ENCODE assay signal across 27 cellular contexts in the genomic region with DNA sequence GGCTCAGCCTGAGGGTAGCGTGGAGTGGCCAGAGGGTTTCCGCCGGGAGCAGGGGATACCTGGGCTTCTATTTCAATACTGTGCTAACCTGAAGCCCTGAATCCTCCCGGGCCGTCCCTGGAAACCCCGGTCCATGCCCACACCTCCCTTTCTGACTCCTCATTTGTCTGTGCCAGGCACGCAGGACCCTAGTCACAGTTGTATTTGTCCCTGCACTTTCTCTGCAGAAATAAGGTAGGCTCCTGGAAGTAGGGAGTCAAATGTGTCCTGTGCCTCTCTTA.
"Had no signal": no experiment of that assay in that cellular context is flagged by ENCODE, and none has a peak within 500 bp of the region (broad histone marks: within the 10 kb centered on the region; RNA-seq: fewer than 3 reads in every experiment).

No MANE protein-coding gene starts in this region.

- H3K36me3 Mint-ChIP-seq: activated CD4-positive, alpha-beta memory T cell treated with anti-CD3 and anti-CD28 coated beads for 36 hours; activated naive CD4-positive, alpha-beta T cell treated with anti-CD3 and anti-CD28 coated beads, Interleukin-2, amount 10 ng/mL, durations not matched to agents 7 days and 5 days; activated naive CD8-positive, alpha-beta T cell treated with anti-CD3 and anti-CD28 coated beads, Interleukin-2, amount 10 ng/mL, durations not matched to agents 7 days and 5 days; immature natural killer cell had no signal

- H3K4me3 Mint-ChIP-seq: activated CD4-positive, alpha-beta memory T cell treated with anti-CD3 and anti-CD28 coated beads for 36 hours; activated CD4-positive, alpha-beta T cell treated with anti-CD3 and anti-CD28 coated beads, Interleukin-2, amount 10 ng/mL, durations not matched to agents 24 days and 14 days; activated naive CD4-positive, alpha-beta T cell treated with anti-CD3 and anti-CD28 coated beads, Interleukin-2, amount 10 ng/mL, durations not matched to agents 7 days and 5 days; activated naive CD8-positive, alpha-beta T cell treated with anti-CD3 and anti-CD28 coated beads, Interleukin-2, amount 10 ng/mL, durations not matched to agents 7 days and 5 days; activated T-cell treated with anti-CD3 and anti-CD28 coated beads, Interleukin-2, amount 50 U/mL, for 24 hours; T-helper 17 cell had no signal

- H3K27ac ChIP-seq: ascending aorta, coronary artery, esophagus muscularis mucosa, foreskin keratinocyte, heart left ventricle, parathyroid adenoma, upper lobe of left lung, vagina, WERI-Rb-1 had no signal

- H3K27me3 ChIP-seq: ascending aorta, brain microvascular endothelial cell, dorsolateral prefrontal cortex, heart left ventricle, upper lobe of left lung, vagina had no signal

- ATAC-seq: activated CD4-positive, CD25-positive, alpha-beta regulatory T cell treated with anti-CD3 and anti-CD28 coated beads, Interleukin-2, amount 50 U/mL, for 24 hours; T-helper 17 cell had no signal

- H3K79me2 ChIP-seq: parathyroid adenoma had no signal

- H3K9ac ChIP-seq: parathyroid adenoma had no signal

- DNase-seq: activated CD4-positive, alpha-beta memory T cell treated with anti-CD3 and anti-CD28 coated beads for 36 hours; activated CD4-positive, alpha-beta T cell treated with anti-CD3 and anti-CD28 coated beads, Interleukin-2, amount 10 ng/mL, durations not matched to agents 24 days and 14 days; activated gamma-delta T cell; activated naive CD4-positive, alpha-beta T cell treated with anti-CD3 and anti-CD28 coated beads, Interleukin-2, amount 10 ng/mL, durations not matched to agents 7 days and 5 days; activated naive CD8-positive, alpha-beta T cell treated with anti-CD3 and anti-CD28 coated beads, Interleukin-2, amount 10 ng/mL, durations not matched to agents 7 days and 5 days; activated T-cell treated with anti-CD3 and anti-CD28 coated beads, Interleukin-2, amount 50 U/mL, for 24 hours; brain microvascular endothelial cell; foreskin keratinocyte; immature natural killer cell; kidney; left colon; mammary epithelial cell; nephron progenitor cell; stimulated activated CD4-positive, alpha-beta T cell treated with anti-CD3 and anti-CD28 coated beads, Interleukin-4, amount 100 ng/mL, for 1 hour; stimulated activated naive CD8-positive, alpha-beta T cell treated with anti-CD3 and anti-CD28 coated beads, Interleukin-15, Interleukin-2, amounts not matched to agents 100 U/mL and 50 U/mL, for 24 hours; T-helper 17 cell; T1000; WERI-Rb-1 had no signal

- H3K4me1 ChIP-seq: foreskin keratinocyte had no signal

- H3K9me3 ChIP-seq: ascending aorta, esophagus muscularis mucosa, heart left ventricle, upper lobe of left lung, vagina had no signal

- H3K27ac Mint-ChIP-seq: activated CD4-positive, alpha-beta memory T cell treated with anti-CD3 and anti-CD28 coated beads for 36 hours; activated CD4-positive, alpha-beta T cell treated with anti-CD3 and anti-CD28 coated beads, Interleukin-2, amount 10 ng/mL, durations not matched to agents 24 days and 14 days; activated naive CD4-positive, alpha-beta T cell treated with anti-CD3 and anti-CD28 coated beads, Interleukin-2, amount 10 ng/mL, durations not matched to agents 7 days and 5 days; activated naive CD8-positive, alpha-beta T cell treated with anti-CD3 and anti-CD28 coated beads, Interleukin-2, amount 10 ng/mL, durations not matched to agents 7 days and 5 days; activated T-cell treated with anti-CD3 and anti-CD28 coated beads, Interleukin-2, amount 50 U/mL, for 24 hours; immature natural killer cell; nephron progenitor cell; T-helper 17 cell had no signal

- H3K9me3 Mint-ChIP-seq: activated CD4-positive, alpha-beta memory T cell treated with anti-CD3 and anti-CD28 coated beads for 36 hours; activated CD4-positive, alpha-beta T cell treated with anti-CD3 and anti-CD28 coated beads, Interleukin-2, amount 10 ng/mL, durations not matched to agents 24 days and 14 days; activated naive CD4-positive, alpha-beta T cell treated with anti-CD3 and anti-CD28 coated beads, Interleukin-2, amount 10 ng/mL, durations not matched to agents 7 days and 5 days; activated naive CD8-positive, alpha-beta T cell treated with anti-CD3 and anti-CD28 coated beads, Interleukin-2, amount 10 ng/mL, durations not matched to agents 7 days and 5 days; activated T-cell treated with anti-CD3 and anti-CD28 coated beads, Interleukin-2, amount 50 U/mL, for 24 hours; immature natural killer cell; nephron progenitor cell had no signal

- H3K36me3 ChIP-seq: ascending aorta, brain microvascular endothelial cell, esophagus muscularis mucosa, heart left ventricle, upper lobe of left lung, vagina, WERI-Rb-1 had no signal
